ENCODE assay signal across 11 cellular contexts in the genomic region with DNA sequence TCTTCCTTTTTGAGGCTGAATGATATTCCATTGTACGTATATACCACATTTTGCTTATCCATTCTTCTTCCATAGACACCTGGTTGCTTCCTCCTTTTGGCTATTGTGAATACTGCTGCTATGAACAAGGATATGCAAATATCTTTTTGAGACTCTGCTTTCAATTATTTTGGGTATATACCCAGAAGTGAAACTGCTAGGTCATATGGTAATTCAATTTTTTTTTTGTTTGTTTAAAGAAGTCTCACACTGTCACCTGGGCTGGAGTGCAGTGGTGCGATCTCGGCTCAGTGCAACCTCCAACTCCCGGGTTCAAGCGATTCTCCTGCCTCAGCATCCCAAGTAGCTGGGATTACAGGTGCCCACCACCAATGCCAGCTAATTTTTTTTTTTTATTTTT.
A peak's percentile ranks its signal among the peaks of the same experiment; 100 is the strongest.
DNase-seq lines count a peak whose midpoint lies in the region; ATAC-seq lines count a peak whose summit lies in the region.
"Had no signal": no experiment of that assay in that cellular context is flagged by ENCODE, and none has a peak within 500 bp of the region (broad histone marks: within the 10 kb centered on the region; RNA-seq: fewer than 3 reads in every experiment).

No MANE protein-coding gene starts in this region.

- H3K9me3 Mint-ChIP-seq in naive B cell: no peaks in the 10 kb centered on the region

- H3K4me1 ChIP-seq in effector memory CD4-positive, alpha-beta T cell (ENCODE audit: control insufficient read depth, insufficient read depth, low read length, poor library complexity, severe bottlenecking): no peaks in the 10 kb centered on the region

- no peak overlapping the region for H3K27ac ChIP-seq in effector memory CD4-positive, alpha-beta T cell (ENCODE audit: insufficient read depth, low read length, poor library complexity, severe bottlenecking)
- H3K27ac ChIP-seq: SJCRH30 had no signal

- ATAC-seq in GM18861 (IDR thresholded peaks at IDR 0.05; ENCODE audit: unreplicated experiment) (peak; percentile 99), GM21576 (IDR thresholded peaks at IDR 0.05; ENCODE audit: unreplicated experiment) (peak; percentile 100), HG03175 (IDR thresholded peaks at IDR 0.05; ENCODE audit: unreplicated experiment) (peak; percentile 99), naive B cell (ENCODE audit: low read depth in 2 of 2) (peak; percentile 97 to 99)

- H3K27me3 ChIP-seq in effector memory CD4-positive, alpha-beta T cell (replicated peaks; ENCODE audit: control insufficient read depth, insufficient read depth, low read length, poor library complexity, severe bottlenecking): no peaks in the 10 kb centered on the region
- no peaks in the 10 kb centered on the region for H3K27me3 ChIP-seq in MG63
- H3K27me3 ChIP-seq: SJCRH30 had no signal

- DNase-seq in naive B cell: peak; percentile 60
- no peak for DNase-seq in effector memory CD4-positive, alpha-beta T cell
- no peak for DNase-seq in MG63
- no peak for DNase-seq in T-helper 2 cell
- DNase-seq in DMS114 treated with DMSO at 0.1 percent for 48 hours (lab: John Stamatoyannopoulos, UW; ENCODE audit: unreplicated experiment): no peak
- DNase-seq: foreskin fibroblast, NCI-H1092, SJCRH30 had no signal

- H3K9me3 ChIP-seq in effector memory CD4-positive, alpha-beta T cell (ENCODE audit: control insufficient read depth, low read length): no peaks in the 10 kb centered on the region
- no peaks in the 10 kb centered on the region for H3K9me3 ChIP-seq in MG63
- H3K9me3 ChIP-seq: SJCRH30 had no signal

- H3K36me3 ChIP-seq in effector memory CD4-positive, alpha-beta T cell (ENCODE audit: control insufficient read depth, insufficient read depth, low read length): peaks cover 20% of the 10 kb centered on the region
- peaks cover 57% of the 10 kb centered on the region for H3K36me3 ChIP-seq in MG63

- H3K27ac Mint-ChIP-seq in naive B cell: peak overlapping the region in 3 of 6 donors; percentile 1 to 63 (median 34)

- no peaks in the 10 kb centered on the region for H3K27me3 Mint-ChIP-seq in naive B cell

- no peak overlapping the region for H3K4me3 ChIP-seq in effector memory CD4-positive, alpha-beta T cell (ENCODE audit: insufficient read depth, low read depth, low read length, poor library complexity, severe bottlenecking)
- H3K4me3 ChIP-seq in MG63: no peak overlapping the region
- H3K4me3 ChIP-seq: SJCRH30 had no signal

- H3K4me3 Mint-ChIP-seq in naive B cell: peak overlapping the region in 6 of 8 donors; percentile 17 to 71 (median 40)

- H3K4me1 Mint-ChIP-seq in naive B cell: peaks cover 21 to 23% (median 22%) of the 10 kb centered on the region in 3 donors

- peaks cover 9 to 23% of the 10 kb centered on the region in 2 donors for H3K36me3 Mint-ChIP-seq in naive B cell
